11 cellular contexts compared by ENCODE assay signal in the genomic region with DNA sequence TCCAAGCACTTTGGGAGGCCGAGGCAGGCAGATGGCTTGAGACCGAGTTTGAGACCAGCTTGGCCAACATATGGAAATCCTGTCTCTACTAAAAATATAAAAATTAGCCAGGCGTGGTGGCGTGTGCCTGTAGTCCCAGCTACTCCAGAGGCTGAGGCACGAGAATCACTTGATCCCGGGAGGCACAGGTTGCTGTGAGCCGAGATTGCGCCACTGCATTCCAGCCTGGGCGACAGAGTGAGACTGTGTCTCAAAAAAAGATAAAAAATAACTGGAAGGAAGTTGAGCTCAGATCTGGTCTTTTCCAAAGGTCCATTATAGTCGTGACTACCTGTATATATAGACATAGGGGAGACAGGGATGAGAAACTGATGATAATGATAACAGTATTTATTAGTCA. TPM values are rescaled to one million over a fixed set of nuclear protein-coding genes. Genes with fewer than 3 reads are reported as not detected.
DNase-seq lines count a peak whose midpoint lies in the region; ATAC-seq, FAIRE-seq and TF ChIP-seq lines count a peak whose summit lies in the region.
"Not testable (repeated sequence)": the region's sequence is repeated elsewhere in the genome, so short reads cannot be mapped to it uniquely, and the experiment has no call there.
"Had no signal": no experiment of that assay in that cellular context is flagged by ENCODE, and none has a peak within 500 bp of the region (broad histone marks: within the 10 kb centered on the region; RNA-seq: fewer than 3 reads in every experiment).

No MANE protein-coding gene starts in this region.

- not testable (repeated sequence) for DNase-seq in activated naive CD4-positive, alpha-beta T cell treated with anti-CD3 and anti-CD28 coated beads, Interleukin-2, amount 10 ng/mL, durations not matched to agents 7 days and 5 days; HepG2 (ENCODE audit: low spot score)
- DNase-seq in Right ventricle myocardium superior (peak; percentile 53), right cardiac atrium (peak in 2 of 3 donors; percentile 47 to 73), psoas muscle (peak in 1 of 2 donors; percentile 72)

- not testable (repeated sequence) for FAIRE-seq in HepG2 (lab: Jason Lieb, UNC)

- in situ Hi-C loops in HepG2 (cut with HindIII; ENCODE audit: extremely low pct_ligation_motif_present, low pct_unique_long_range_greater_than_20kb): not testable (repeated sequence)

- BruUV-seq in HepG2 (replicated peaks; lab: Mats Ljungman, UMichigan): not testable (repeated sequence)

- not testable (repeated sequence) for H3K27me3 ChIP-seq in right cardiac atrium (ENCODE audit: control insufficient read depth, insufficient read depth); HepG2 (ENCODE audit: control insufficient read depth in 1 of 2, insufficient read depth in 2 of 2, low read length in 2 of 2); psoas muscle (ENCODE audit: insufficient read depth in 3 of 3, low read length in 2 of 3); subcutaneous abdominal adipose tissue (ENCODE audit: control insufficient read depth in 5 of 5, insufficient read depth in 4 of 5, low read length in 5 of 5)

- H2AFZ ChIP-seq in HepG2 (ENCODE audit: low read length): not testable (repeated sequence)

- not testable (repeated sequence) for H4K20me1 ChIP-seq in HepG2 (ENCODE audit: insufficient read depth, low read length)

- not testable (repeated sequence) for H3K27me3 Mint-ChIP-seq in activated naive CD4-positive, alpha-beta T cell treated with anti-CD3 and anti-CD28 coated beads, Interleukin-2, amount 10 ng/mL, durations not matched to agents 7 days and 5 days

- H3K4me1 Mint-ChIP-seq in activated naive CD4-positive, alpha-beta T cell treated with anti-CD3 and anti-CD28 coated beads, Interleukin-2, amount 10 ng/mL, durations not matched to agents 7 days and 5 days: not testable (repeated sequence)

- WGBS in right cardiac atrium: 71% methylated on average over 10 of the region's 10 CpGs
- 84% methylated on average over 10 of the region's 10 CpGs for WGBS in HepG2 (ENCODE audit: low lambda C conversion rate)
- 29 to 54% (median 29%) methylated on average over 10 of the region's 10 CpGs for WGBS in psoas muscle, 3 donors

- ATAC-seq in Right ventricle myocardium superior (ENCODE audit: poor library complexity); right cardiac atrium; HepG2; psoas muscle: not testable (repeated sequence)

- H3K9me3 ChIP-seq in right cardiac atrium (ENCODE audit: control insufficient read depth, low read length); HepG2 (ENCODE audit: low read length); psoas muscle; subcutaneous abdominal adipose tissue (ENCODE audit: control insufficient read depth in 5 of 5, low read length in 5 of 5): not testable (repeated sequence)

- H3K9me3 Mint-ChIP-seq in activated naive CD4-positive, alpha-beta T cell treated with anti-CD3 and anti-CD28 coated beads, Interleukin-2, amount 10 ng/mL, durations not matched to agents 7 days and 5 days: not testable (repeated sequence)

- not testable (repeated sequence) for H3K9ac ChIP-seq in HepG2 (ENCODE audit: insufficient read depth, low read depth, low read length)
- peak overlapping the region in 2 of 5 donors; percentile 33 to 56 for H3K9ac ChIP-seq in subcutaneous abdominal adipose tissue (ENCODE audit: low read length in 5 of 5)

- H3K4me1 ChIP-seq in right cardiac atrium (ENCODE audit: control insufficient read depth, insufficient read depth, low read length) (peaks cover 10% of the 10 kb centered on the region), HepG2 (ENCODE audit: insufficient read depth, low read length) (peaks cover 47% of the 10 kb centered on the region), psoas muscle (peaks cover 45% of the 10 kb centered on the region), subcutaneous abdominal adipose tissue (ENCODE audit: control insufficient read depth in 5 of 5, insufficient read depth in 5 of 5, low read length in 5 of 5) (peaks cover 13 to 57% (median 52%) of the 10 kb centered on the region in 5 donors)

- not testable (repeated sequence) for H3K27ac ChIP-seq in right cardiac atrium (ENCODE audit: low read length); HepG2 (ENCODE audit: extremely low read length, insufficient read depth, low read length)
- peak overlapping the region; percentile 46 for H3K27ac ChIP-seq in psoas muscle
- H3K27ac ChIP-seq in subcutaneous abdominal adipose tissue (ENCODE audit: low read depth, low read length): peak overlapping the region; percentile 93

- POLR2A ChIA-PET in HepG2 (lab: Yijun Ruan, JAX): interaction anchor here (1.2 to 1.6 kb wide), 3 partner anchors 10 to 27 kb away, joined by 4 to 6 read pairs (median 5); a partner anchor contains a TSS

- intact Hi-C loops in Right ventricle myocardium superior (cut with DNase I); right cardiac atrium (cut with DNase I); HepG2 (cut with micrococcal nuclease; ENCODE audit: unreplicated experiment): not testable (repeated sequence)
- intact Hi-C loops in psoas muscle (cut with DNase I): loop anchor here in 1 of 2 donors (10.0 kb wide), 1 partner anchor 374 kb away; a partner anchor contains a TSS

- TF ChIP-seq CTCF in HepG2 (CRISPR knock-in tag; IDR thresholded peaks at IDR 0.05); psoas muscle (IDR thresholded peaks at IDR 0.05): not testable (repeated sequence)

- H3K4me2 ChIP-seq in HepG2 (ENCODE audit: low read depth, low read length): not testable (repeated sequence)

- H3K4me3 Mint-ChIP-seq in activated naive CD4-positive, alpha-beta T cell treated with anti-CD3 and anti-CD28 coated beads, Interleukin-2, amount 10 ng/mL, durations not matched to agents 7 days and 5 days: not testable (repeated sequence)

- not testable (repeated sequence) for TF ChIP-seq POLR2A in HepG2 (IDR thresholded peaks at IDR 0.05; ENCODE audit: insufficient read depth in 1 of 2, low read depth in 2 of 2, low read length in 2 of 2)

- H3K36me3 ChIP-seq in HepG2 (replicated peaks in 1 of 2; ENCODE audit: control insufficient read depth in 1 of 2, insufficient read depth in 2 of 2, low read length in 2 of 2) (peaks cover 17 to 53% of the 10 kb centered on the region in 2 experiments), psoas muscle (ENCODE audit: insufficient read depth in 1 of 2, low read depth in 1 of 2) (peaks cover 7 to 90% of the 10 kb centered on the region in 2 donors), subcutaneous abdominal adipose tissue (ENCODE audit: control insufficient read depth in 5 of 5, insufficient read depth in 5 of 5, low read length in 5 of 5) (peaks cover 0 to 73% (median 56%) of the 10 kb centered on the region in 5 donors)

- TF ChIP-seq EP300 in Ishikawa (IDR thresholded peaks at IDR 0.05; ENCODE audit: borderline replicate concordance); HepG2 (IDR thresholded peaks at IDR 0.05; ENCODE audit: low read depth in 2 of 2, low read length in 2 of 2); HepG2 (CRISPR knock-in tag; IDR thresholded peaks at IDR 0.05; ENCODE audit: borderline replicate concordance): not testable (repeated sequence)

- H3K4me3 ChIP-seq in right cardiac atrium (ENCODE audit: low read length); HepG2 (replicated peaks in 1 of 3; ENCODE audit: insufficient read depth in 1 of 3, low read depth in 2 of 3, low read length in 3 of 3); psoas muscle: not testable (repeated sequence)
- peak overlapping the region in 1 of 5 donors; percentile 22 for H3K4me3 ChIP-seq in subcutaneous abdominal adipose tissue (ENCODE audit: low read depth in 1 of 5, low read length in 5 of 5)

- peak overlapping the region; percentile 11 for H3K27ac Mint-ChIP-seq in activated naive CD4-positive, alpha-beta T cell treated with anti-CD3 and anti-CD28 coated beads, Interleukin-2, amount 10 ng/mL, durations not matched to agents 7 days and 5 days

- H3K36me3 Mint-ChIP-seq in activated naive CD4-positive, alpha-beta T cell treated with anti-CD3 and anti-CD28 coated beads, Interleukin-2, amount 10 ng/mL, durations not matched to agents 7 days and 5 days: peaks cover 40% of the 10 kb centered on the region

- CTCF ChIA-PET in activated naive CD4-positive, alpha-beta T cell treated with anti-CD3 and anti-CD28 coated beads, Interleukin-2, amount 10 ng/mL, durations not matched to agents 7 days and 5 days (lab: Charles Lee); HepG2 (lab: Yijun Ruan, JAX; ENCODE audit: low intra/inter-chr PET ratio, low total read pairs): not testable (repeated sequence)

- H3K79me2 ChIP-seq in HepG2 (ENCODE audit: insufficient read depth, low read length): not testable (repeated sequence)

- TF ChIP-seq RAD21 in Ishikawa (IDR thresholded peaks at IDR 0.05; ENCODE audit: low read depth); HepG2 (CRISPR knock-in tag; IDR thresholded peaks at IDR 0.05): not testable (repeated sequence)

RNA-seq across cellular contexts. Expression of a gene that starts 9.1 kb away (rescaled TPM):
- total RNA-seq in Right ventricle myocardium superior (133 TPM), right cardiac atrium (10 to 100 TPM; 68.8 to 89.5 (median 78.8) TPM), HepG2 (2016; rRNA removed; fragmentation: Illumina TruSeq; extraction: Trizol) (24.1 and 32.5 TPM in 2 replicates), psoas muscle (100 to 1,000 TPM; 215 to 264 (median 223) TPM)
- polyA plus RNA-seq in right cardiac atrium (92.6 TPM), HepG2 (2011; rRNA removed) (33.2 and 39.4 TPM in 2 replicates), psoas muscle (100 to 1,000 TPM; 104 to 297 (median 234) TPM)
- total RNA-seq in HepG2 (2016; cell fraction: cytosol; rRNA removed; fragmentation: Illumina TruSeq; extraction: Trizol; ENCODE audit: low read depth): 14.5 and 17.4 TPM in 2 replicates
- 21.0 and 35.2 TPM in 2 replicates for total RNA-seq in HepG2 (2016; cell fraction: insoluble cytoplasmic fraction; rRNA removed; fragmentation: Illumina TruSeq; extraction: Trizol)
- total RNA-seq in HepG2 (2016; cell fraction: membrane; rRNA removed; fragmentation: Illumina TruSeq; extraction: Trizol): 24.2 and 24.9 TPM in 2 replicates
- total RNA-seq in HepG2 (2016; cell fraction: nucleus; rRNA removed; fragmentation: Illumina TruSeq; extraction: Trizol): 15.8 and 19.9 TPM in 2 replicates
- polyA plus RNA-seq in HepG2 (2011; cell fraction: cytosol; rRNA removed): 27.2 and 31.9 TPM in 2 replicates
- polyA plus RNA-seq in HepG2 (2011; cell fraction: nucleus; rRNA removed): 93.2 and 99.5 TPM in 2 replicates
- 45.5 and 60.4 TPM in 2 replicates for polyA plus RNA-seq in HepG2 (2012)
- polyA plus RNA-seq in HepG2 (2016; cell fraction: cytosol; fragmentation: Illumina TruSeq; extraction: Trizol; ENCODE audit: low read depth): 20.7 and 22.0 TPM in 2 replicates
- 32.6 and 39.0 TPM in 2 replicates for polyA plus RNA-seq in HepG2 (2016; cell fraction: insoluble cytoplasmic fraction; fragmentation: Illumina TruSeq; extraction: Trizol; ENCODE audit: low read depth)
- 29.2 and 30.7 TPM in 2 replicates for polyA plus RNA-seq in HepG2 (2016; cell fraction: membrane; fragmentation: Illumina TruSeq; extraction: Trizol; ENCODE audit: low read depth)
- 79.8 and 91.2 TPM in 2 replicates for polyA plus RNA-seq in HepG2 (2016; cell fraction: nucleus; fragmentation: Illumina TruSeq; extraction: Trizol; ENCODE audit: insufficient read depth, low read depth)
- polyA minus RNA-seq in HepG2 (2011; rRNA and poly(A)+ RNA removed; ENCODE audit: low replicate concordance): 17.1 and 24.3 TPM in 2 replicates
- polyA minus RNA-seq in HepG2 (2011; cell fraction: cytosol; rRNA and poly(A)+ RNA removed): 14.9 and 15.0 TPM in 2 replicates
- 19.4 and 20.3 TPM in 2 replicates for polyA minus RNA-seq in HepG2 (2011; cell fraction: nucleus; rRNA and poly(A)+ RNA removed)

RNA-seq across cellular contexts. Expression of a gene that starts 11.2 kb away (rescaled TPM):
- 22.2 TPM for total RNA-seq in Right ventricle myocardium superior
- total RNA-seq in right cardiac atrium: 10 to 100 TPM; 28.2 to 38.4 (median 33.0) TPM
- polyA plus RNA-seq in right cardiac atrium: 36.8 TPM
- 24.1 and 36.4 TPM in 2 replicates for total RNA-seq in HepG2 (2016; rRNA removed; fragmentation: Illumina TruSeq; extraction: Trizol)
- total RNA-seq in HepG2 (2016; cell fraction: cytosol; rRNA removed; fragmentation: Illumina TruSeq; extraction: Trizol; ENCODE audit: low read depth): 38.0 and 46.7 TPM in 2 replicates
- 17.4 and 36.4 TPM in 2 replicates for total RNA-seq in HepG2 (2016; cell fraction: insoluble cytoplasmic fraction; rRNA removed; fragmentation: Illumina TruSeq; extraction: Trizol)
- 50.7 and 59.0 TPM in 2 replicates for total RNA-seq in HepG2 (2016; cell fraction: membrane; rRNA removed; fragmentation: Illumina TruSeq; extraction: Trizol)
- total RNA-seq in HepG2 (2016; cell fraction: nucleus; rRNA removed; fragmentation: Illumina TruSeq; extraction: Trizol): 28.9 and 37.5 TPM in 2 replicates
- polyA plus RNA-seq in HepG2 (2011; rRNA removed): 63.0 and 69.7 TPM in 2 replicates
- polyA plus RNA-seq in HepG2 (2011; cell fraction: cytosol; rRNA removed): 52.1 and 59.5 TPM in 2 replicates
- 207 and 243 TPM in 2 replicates for polyA plus RNA-seq in HepG2 (2011; cell fraction: nucleus; rRNA removed)
- 28.8 and 45.1 TPM in 2 replicates for polyA plus RNA-seq in HepG2 (2012)
- 45.8 and 48.0 TPM in 2 replicates for polyA plus RNA-seq in HepG2 (2016; cell fraction: cytosol; fragmentation: Illumina TruSeq; extraction: Trizol; ENCODE audit: low read depth)
- polyA plus RNA-seq in HepG2 (2016; cell fraction: insoluble cytoplasmic fraction; fragmentation: Illumina TruSeq; extraction: Trizol; ENCODE audit: low read depth): 22.1 and 29.5 TPM in 2 replicates
- polyA plus RNA-seq in HepG2 (2016; cell fraction: membrane; fragmentation: Illumina TruSeq; extraction: Trizol; ENCODE audit: low read depth): 52.9 and 59.3 TPM in 2 replicates
- polyA plus RNA-seq in HepG2 (2016; cell fraction: nucleus; fragmentation: Illumina TruSeq; extraction: Trizol; ENCODE audit: insufficient read depth, low read depth): 87.3 and 93.9 TPM in 2 replicates
- 154 and 189 TPM in 2 replicates for polyA minus RNA-seq in HepG2 (2011; rRNA and poly(A)+ RNA removed; ENCODE audit: low replicate concordance)
- polyA minus RNA-seq in HepG2 (2011; cell fraction: cytosol; rRNA and poly(A)+ RNA removed): 18.7 and 18.9 TPM in 2 replicates
- 28.3 and 32.7 TPM in 2 replicates for polyA minus RNA-seq in HepG2 (2011; cell fraction: nucleus; rRNA and poly(A)+ RNA removed)
- 10 to 100 TPM; 12.5 to 27.8 (median 21.3) TPM for total RNA-seq in psoas muscle
- 10 to 100 TPM; 19.3 to 25.7 (median 25.0) TPM for polyA plus RNA-seq in psoas muscle

RNA-seq across cellular contexts. Expression of a gene that starts 18.7 kb away (rescaled TPM):
- not detected for total RNA-seq in Right ventricle myocardium superior
- under 1 TPM in 2 of 4 donors, not detected in 2; 0.09 to 0.25 TPM for total RNA-seq in right cardiac atrium
- 0.54 TPM for polyA plus RNA-seq in right cardiac atrium
- 0.60 and 1.0 TPM in 2 replicates for total RNA-seq in HepG2 (2016; rRNA removed; fragmentation: Illumina TruSeq; extraction: Trizol)
- 0.61 and 1.1 TPM in 2 replicates for total RNA-seq in HepG2 (2016; cell fraction: cytosol; rRNA removed; fragmentation: Illumina TruSeq; extraction: Trizol; ENCODE audit: low read depth)
- total RNA-seq in HepG2 (2016; cell fraction: insoluble cytoplasmic fraction; rRNA removed; fragmentation: Illumina TruSeq; extraction: Trizol): 0.82 and 1.2 TPM in 2 replicates
- 1.00 and 1.4 TPM in 2 replicates for total RNA-seq in HepG2 (2016; cell fraction: membrane; rRNA removed; fragmentation: Illumina TruSeq; extraction: Trizol)
- total RNA-seq in HepG2 (2016; cell fraction: nucleus; rRNA removed; fragmentation: Illumina TruSeq; extraction: Trizol): 0.81 and 1.2 TPM in 2 replicates
- polyA plus RNA-seq in HepG2 (2011; rRNA removed): 1.8 and 2.2 TPM in 2 replicates
- 0.97 and 1.7 TPM in 2 replicates for polyA plus RNA-seq in HepG2 (2011; cell fraction: cytosol; rRNA removed)
- 2.5 and 3.9 TPM in 2 replicates for polyA plus RNA-seq in HepG2 (2011; cell fraction: nucleus; rRNA removed)
- polyA plus RNA-seq in HepG2 (2012): 1.7 and 1.9 TPM in 2 replicates
- polyA plus RNA-seq in HepG2 (2016; cell fraction: cytosol; fragmentation: Illumina TruSeq; extraction: Trizol; ENCODE audit: low read depth): 0.81 and 0.84 TPM in 2 replicates
- polyA plus RNA-seq in HepG2 (2016; cell fraction: insoluble cytoplasmic fraction; fragmentation: Illumina TruSeq; extraction: Trizol; ENCODE audit: low read depth): 1.0 and 1.5 TPM in 2 replicates
- polyA plus RNA-seq in HepG2 (2016; cell fraction: membrane; fragmentation: Illumina TruSeq; extraction: Trizol; ENCODE audit: low read depth): 0.56 and 0.95 TPM in 2 replicates
- polyA plus RNA-seq in HepG2 (2016; cell fraction: nucleus; fragmentation: Illumina TruSeq; extraction: Trizol; ENCODE audit: insufficient read depth, low read depth): 1.2 and 2.2 TPM in 2 replicates
- polyA minus RNA-seq in HepG2 (2011; rRNA and poly(A)+ RNA removed; ENCODE audit: low replicate concordance): 2.2 and 18.7 TPM in 2 replicates
- polyA minus RNA-seq in HepG2 (2011; cell fraction: cytosol; rRNA and poly(A)+ RNA removed): 0.70 and 0.89 TPM in 2 replicates
- polyA minus RNA-seq in HepG2 (2011; cell fraction: nucleus; rRNA and poly(A)+ RNA removed): 2.1 and 2.3 TPM in 2 replicates
- total RNA-seq in psoas muscle: under 1 TPM in 1 of 4 donors, not detected in 3; 0.13 TPM
- under 1 TPM; 0.07 to 0.17 (median 0.10) TPM for polyA plus RNA-seq in psoas muscle
- total RNA-seq: H4 had no signal

RNA-seq across cellular contexts. Expression of a gene that starts 24.0 kb away (rescaled TPM):
- total RNA-seq in Right ventricle myocardium superior (2.8 TPM), right cardiac atrium (1 to 10 TPM; 2.0 to 3.7 (median 3.4) TPM), HepG2 (2016; rRNA removed; fragmentation: Illumina TruSeq; extraction: Trizol) (not detected in 2 replicates), psoas muscle (1 to 10 TPM; 1.1 to 1.8 (median 1.7) TPM)
- polyA plus RNA-seq in right cardiac atrium (0.84 TPM), HepG2 (2011; rRNA removed) (not detected in 2 replicates), psoas muscle (under 1 TPM; 0.20 to 0.39 (median 0.38) TPM)
- total RNA-seq in HepG2 (2016; cell fraction: cytosol; rRNA removed; fragmentation: Illumina TruSeq; extraction: Trizol; ENCODE audit: low read depth): not detected in 2 replicates
- not detected in 2 replicates for total RNA-seq in HepG2 (2016; cell fraction: insoluble cytoplasmic fraction; rRNA removed; fragmentation: Illumina TruSeq; extraction: Trizol)
- not detected in 2 replicates for total RNA-seq in HepG2 (2016; cell fraction: membrane; rRNA removed; fragmentation: Illumina TruSeq; extraction: Trizol)
- total RNA-seq in HepG2 (2016; cell fraction: nucleus; rRNA removed; fragmentation: Illumina TruSeq; extraction: Trizol): not detected in 2 replicates
- not detected in 2 replicates for polyA plus RNA-seq in HepG2 (2011; cell fraction: cytosol; rRNA removed)
- polyA plus RNA-seq in HepG2 (2011; cell fraction: nucleus; rRNA removed): 0.05 TPM in 1 of 2 replicates, not detected in the other
- not detected in 2 replicates for polyA plus RNA-seq in HepG2 (2012)
- polyA plus RNA-seq in HepG2 (2016; cell fraction: cytosol; fragmentation: Illumina TruSeq; extraction: Trizol; ENCODE audit: low read depth): not detected in 2 replicates
- polyA plus RNA-seq in HepG2 (2016; cell fraction: insoluble cytoplasmic fraction; fragmentation: Illumina TruSeq; extraction: Trizol; ENCODE audit: low read depth): not detected in 2 replicates
- polyA plus RNA-seq in HepG2 (2016; cell fraction: membrane; fragmentation: Illumina TruSeq; extraction: Trizol; ENCODE audit: low read depth): not detected in 2 replicates
- not detected in 2 replicates for polyA plus RNA-seq in HepG2 (2016; cell fraction: nucleus; fragmentation: Illumina TruSeq; extraction: Trizol; ENCODE audit: insufficient read depth, low read depth)
- not detected in 2 replicates for polyA minus RNA-seq in HepG2 (2011; rRNA and poly(A)+ RNA removed; ENCODE audit: low replicate concordance)
- polyA minus RNA-seq in HepG2 (2011; cell fraction: cytosol; rRNA and poly(A)+ RNA removed): not detected in 2 replicates
- not detected in 2 replicates for polyA minus RNA-seq in HepG2 (2011; cell fraction: nucleus; rRNA and poly(A)+ RNA removed)
- total RNA-seq: G401 had no signal
- polyA plus RNA-seq: BJ had no signal

RNA-seq across cellular contexts. Expression of a gene that starts 28.1 kb away (rescaled TPM):
- total RNA-seq in Right ventricle myocardium superior: 308 TPM
- total RNA-seq in right cardiac atrium: 100 to 1,000 TPM; 136 to 537 (median 382) TPM
- 273 TPM for polyA plus RNA-seq in right cardiac atrium
- 700 and 1,455 TPM in 2 replicates for total RNA-seq in HepG2 (2016; rRNA removed; fragmentation: Illumina TruSeq; extraction: Trizol)
- total RNA-seq in HepG2 (2016; cell fraction: cytosol; rRNA removed; fragmentation: Illumina TruSeq; extraction: Trizol; ENCODE audit: low read depth): 160 and 192 TPM in 2 replicates
- 643 and 1,412 TPM in 2 replicates for total RNA-seq in HepG2 (2016; cell fraction: insoluble cytoplasmic fraction; rRNA removed; fragmentation: Illumina TruSeq; extraction: Trizol)
- 268 and 291 TPM in 2 replicates for total RNA-seq in HepG2 (2016; cell fraction: membrane; rRNA removed; fragmentation: Illumina TruSeq; extraction: Trizol)
- 1,410 and 1,846 TPM in 2 replicates for total RNA-seq in HepG2 (2016; cell fraction: nucleus; rRNA removed; fragmentation: Illumina TruSeq; extraction: Trizol)
- polyA plus RNA-seq in HepG2 (2011; rRNA removed): 6,272 and 9,798 TPM in 2 replicates
- polyA plus RNA-seq in HepG2 (2011; cell fraction: cytosol; rRNA removed): 4,601 and 7,618 TPM in 2 replicates
- polyA plus RNA-seq in HepG2 (2011; cell fraction: nucleus; rRNA removed): 6,023 and 6,891 TPM in 2 replicates
- polyA plus RNA-seq in HepG2 (2012): 3,859 and 6,494 TPM in 2 replicates
- 195 and 210 TPM in 2 replicates for polyA plus RNA-seq in HepG2 (2016; cell fraction: cytosol; fragmentation: Illumina TruSeq; extraction: Trizol; ENCODE audit: low read depth)
- polyA plus RNA-seq in HepG2 (2016; cell fraction: insoluble cytoplasmic fraction; fragmentation: Illumina TruSeq; extraction: Trizol; ENCODE audit: low read depth): 903 and 1,023 TPM in 2 replicates
- polyA plus RNA-seq in HepG2 (2016; cell fraction: membrane; fragmentation: Illumina TruSeq; extraction: Trizol; ENCODE audit: low read depth): 286 and 340 TPM in 2 replicates
- 3,631 and 3,793 TPM in 2 replicates for polyA plus RNA-seq in HepG2 (2016; cell fraction: nucleus; fragmentation: Illumina TruSeq; extraction: Trizol; ENCODE audit: insufficient read depth, low read depth)
- polyA minus RNA-seq in HepG2 (2011; rRNA and poly(A)+ RNA removed; ENCODE audit: low replicate concordance): 785 and 9,683 TPM in 2 replicates
- 2,000 and 4,520 TPM in 2 replicates for polyA minus RNA-seq in HepG2 (2011; cell fraction: cytosol; rRNA and poly(A)+ RNA removed)
- 1,680 and 2,385 TPM in 2 replicates for polyA minus RNA-seq in HepG2 (2011; cell fraction: nucleus; rRNA and poly(A)+ RNA removed)
- 100 to 1,000 TPM in 2 of 4 donors, 10 to 100 TPM in 2; 78.6 to 120 (median 94.9) TPM for total RNA-seq in psoas muscle
- polyA plus RNA-seq in psoas muscle: 10 to 100 TPM; 37.7 to 88.8 (median 72.7) TPM
- polyA plus RNA-seq: CD4-positive, alpha-beta memory T cell had no signal
